ENCODE assay signal across 24 cellular contexts in genomic region chr11:30392977-30393376, GRCh38.
"Had no signal": no experiment of that assay in that cellular context is flagged by ENCODE, and none has a peak within 500 bp of the region (broad histone marks: within the 10 kb centered on the region; RNA-seq: fewer than 3 reads in every experiment).

No MANE protein-coding gene starts in this region.

- H3K4me3 Mint-ChIP-seq: activated naive CD4-positive, alpha-beta T cell treated with anti-CD3 and anti-CD28 coated beads for 36 hours; activated naive CD8-positive, alpha-beta T cell treated with anti-CD3 and anti-CD28 coated beads for 36 hours; endodermal cell; naive thymus-derived CD8-positive, alpha-beta T cell; stimulated activated effector memory CD8-positive, alpha-beta T cell treated with anti-CD3 and anti-CD28 coated beads, Interleukin-12 subunit alpha, Interleukin-12 subunit beta, amount 100 ng/mL, for 72 hours; stimulated activated naive CD8-positive, alpha-beta T cell treated with anti-CD3 and anti-CD28 coated beads, Interleukin-15, Interleukin-2, amounts not matched to agents 100 ng/mL and 50 ng/mL, for 24 hours; T-helper 17 cell had no signal

- H3K27ac ChIP-seq: adrenal gland, skin epidermis, upper lobe of right lung had no signal

- H3K27me3 ChIP-seq: adrenal gland, body of pancreas, heart left ventricle, upper lobe of right lung had no signal

- H3K36me3 Mint-ChIP-seq: activated naive CD8-positive, alpha-beta T cell treated with anti-CD3 and anti-CD28 coated beads for 36 hours; naive thymus-derived CD8-positive, alpha-beta T cell; stimulated activated effector memory CD8-positive, alpha-beta T cell treated with anti-CD3 and anti-CD28 coated beads, Interleukin-12 subunit alpha, Interleukin-12 subunit beta, amount 100 ng/mL, for 72 hours had no signal

- H3K27ac Mint-ChIP-seq: activated naive CD4-positive, alpha-beta T cell treated with anti-CD3 and anti-CD28 coated beads for 36 hours; activated naive CD8-positive, alpha-beta T cell treated with anti-CD3 and anti-CD28 coated beads for 36 hours; endodermal cell; naive thymus-derived CD8-positive, alpha-beta T cell; stimulated activated effector memory CD8-positive, alpha-beta T cell treated with anti-CD3 and anti-CD28 coated beads, Interleukin-12 subunit alpha, Interleukin-12 subunit beta, amount 100 ng/mL, for 72 hours; stimulated activated naive CD8-positive, alpha-beta T cell treated with anti-CD3 and anti-CD28 coated beads, Interleukin-15, Interleukin-2, amounts not matched to agents 100 ng/mL and 50 ng/mL, for 24 hours; T-helper 17 cell had no signal

- ATAC-seq: naive thymus-derived CD8-positive, alpha-beta T cell; SK-N-SH treated with all-trans-retinoic acid at 6 μM for 48 hours; stimulated activated effector memory CD8-positive, alpha-beta T cell treated with anti-CD3 and anti-CD28 coated beads, Interleukin-12 subunit alpha, Interleukin-12 subunit beta, amount 100 ng/mL, for 72 hours; T-helper 17 cell; upper lobe of right lung had no signal

- DNase-seq: activated CD4-positive, alpha-beta T cell treated with anti-CD3 and anti-CD28 coated beads for 4 hours; activated CD4-positive, alpha-beta T cell treated with anti-CD3 and anti-CD28 coated beads, Interleukin-2, amount 50 U/mL, for 4 hours; activated effector memory CD4-positive, alpha-beta T cell treated with anti-CD3 and anti-CD28 coated beads, Interleukin-2, amount 50 U/mL, for 16 hours; activated naive CD4-positive, alpha-beta T cell treated with anti-CD3 and anti-CD28 coated beads for 36 hours; activated naive CD8-positive, alpha-beta T cell treated with anti-CD3 and anti-CD28 coated beads for 36 hours; activated T-cell treated with anti-CD3 and anti-CD28 coated beads for 4 hours; aorta; central memory CD4-positive, alpha-beta T cell; endodermal cell; foreskin fibroblast; naive thymus-derived CD8-positive, alpha-beta T cell; posterior cingulate gyrus; stimulated activated CD4-positive, alpha-beta T cell treated with anti-CD3 and anti-CD28 coated beads, Interleukin-12 subunit alpha, Interleukin-12 subunit beta, amount 100 ng/mL, for 4 hours; stimulated activated CD4-positive, alpha-beta T cell treated with anti-CD3 and anti-CD28 coated beads, Interleukin-4, amount 100 ng/mL, for 24 hours; T-helper 17 cell; T1000; upper lobe of right lung had no signal

- H3K9me3 Mint-ChIP-seq: activated naive CD4-positive, alpha-beta T cell treated with anti-CD3 and anti-CD28 coated beads for 36 hours; activated naive CD8-positive, alpha-beta T cell treated with anti-CD3 and anti-CD28 coated beads for 36 hours; endodermal cell; stimulated activated effector memory CD8-positive, alpha-beta T cell treated with anti-CD3 and anti-CD28 coated beads, Interleukin-12 subunit alpha, Interleukin-12 subunit beta, amount 100 ng/mL, for 72 hours; stimulated activated naive CD8-positive, alpha-beta T cell treated with anti-CD3 and anti-CD28 coated beads, Interleukin-15, Interleukin-2, amounts not matched to agents 100 ng/mL and 50 ng/mL, for 24 hours had no signal

- H3K9me3 ChIP-seq: adrenal gland, body of pancreas, upper lobe of right lung had no signal

- H3K36me3 ChIP-seq: adrenal gland, heart left ventricle, upper lobe of right lung had no signal

- H3K4me3 ChIP-seq: adrenal gland, body of pancreas, skin epidermis, upper lobe of right lung had no signal

- H3K4me1 Mint-ChIP-seq: activated naive CD8-positive, alpha-beta T cell treated with anti-CD3 and anti-CD28 coated beads for 36 hours; T-helper 17 cell had no signal
